In the genomic region with DNA sequence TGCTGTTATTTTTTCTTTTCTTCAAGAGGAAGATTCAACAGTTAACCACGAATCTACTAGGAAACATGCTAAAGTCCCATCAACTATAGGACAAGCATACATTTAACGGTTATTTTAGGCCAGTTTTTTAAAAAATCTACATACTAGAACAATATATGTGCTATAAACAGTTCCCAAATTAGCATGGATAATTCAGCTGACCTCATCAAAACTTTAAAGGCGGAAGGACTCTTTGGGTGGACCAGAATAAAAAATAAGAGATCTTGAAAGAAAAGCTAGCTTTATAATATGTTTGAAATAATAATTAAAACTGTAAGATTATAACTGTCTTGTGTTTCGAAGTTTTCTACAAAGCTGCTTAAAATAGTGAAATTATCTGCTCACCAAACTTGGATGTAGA, we compare ENCODE assay signal across 8 cellular contexts.
"Had no signal": no experiment of that assay in that cellular context is flagged by ENCODE, and none has a peak within 500 bp of the region (broad histone marks: within the 10 kb centered on the region; RNA-seq: fewer than 3 reads in every experiment).

No MANE protein-coding gene starts in this region.

- H3K4me2 ChIP-seq: GM23338, KMS-11 had no signal

- H3K4me3 ChIP-seq: GM23338 had no signal

- FAIRE-seq: H1, H54, HTR-8/SVneo had no signal

- H3K9ac ChIP-seq: KMS-11 had no signal

- DNase-seq: H9, HCEC 1CT, KBM-7 had no signal

- H2AFZ ChIP-seq: GM23338 had no signal

- ATAC-seq: GM23338 had no signal

- H3K27ac ChIP-seq: KMS-11 had no signal
